ENCODE assay signal across 11 cellular contexts in genomic region chr21:35737899-35738341, GRCh38.
DNase-seq lines count a peak whose midpoint lies in the region; ATAC-seq and TF ChIP-seq lines count a peak whose summit lies in the region.
"Had no signal": no experiment of that assay in that cellular context is flagged by ENCODE, and none has a peak within 500 bp of the region (broad histone marks: within the 10 kb centered on the region; RNA-seq: fewer than 3 reads in every experiment).

No MANE protein-coding gene starts in this region.

- H3K36me3 ChIP-seq in body of pancreas (replicated peaks in 1 of 2; ENCODE audit: insufficient read depth in 1 of 2, low read depth in 2 of 2) (no peaks in the 10 kb centered on the region), hepatocyte (replicated peaks; ENCODE audit: insufficient read depth, low read depth) (no peaks in the 10 kb centered on the region), smooth muscle cell (ENCODE audit: low read depth) (no peaks in the 10 kb centered on the region)
- H3K36me3 ChIP-seq: cardiac muscle cell had no signal

- peak; percentile 9 for DNase-seq in HT1080 (ENCODE audit: low read depth)
- peak in 1 of 4 donors; percentile 33 for DNase-seq in body of pancreas
- no peak for DNase-seq in hepatocyte (ENCODE audit: low spot score)
- DNase-seq in smooth muscle cell (lab: John Stamatoyannopoulos, UW; ENCODE audit: unreplicated experiment) = no peak
- no peak for DNase-seq in NCI-H510A treated with DMSO at 0.1 percent for 48 hours (lab: John Stamatoyannopoulos, UW)
- no peak for DNase-seq in stimulated activated CD4-positive, alpha-beta T cell treated with anti-CD3 and anti-CD28 coated beads, Interleukin-4, amount 100 ng/mL, for 24 hours
- DNase-seq in NCI-H2107 treated with DMSO at 0.1 percent for 48 hours (lab: John Stamatoyannopoulos, UW; ENCODE audit: unreplicated experiment) = no peak
- DNase-seq in left lobe of liver (ENCODE audit: low spot score) = no peak

- ATAC-seq in body of pancreas (peak; percentile 43), left lobe of liver (no peak)
- ATAC-seq: K562; natural killer cell treated with Interleukin-12 subunit alpha and Interleukin-12 subunit beta and Interleukin-15 and Interleukin-18, amount 100 ng/mL, for 72 hours had no signal

- peak overlapping the region in 2 of 4 donors; percentile 10 to 51 for H3K27ac ChIP-seq in body of pancreas
- peak overlapping the region; percentile 7 for H3K27ac ChIP-seq in hepatocyte
- H3K27ac ChIP-seq in smooth muscle cell (ENCODE audit: low read depth) = peak overlapping the region; percentile 95
- H3K27ac ChIP-seq: cardiac muscle cell had no signal

- intact Hi-C loops in body of pancreas (cut with DNase I) = no loop called here

- H4K20me1 ChIP-seq in hepatocyte (ENCODE audit: insufficient read depth, poor library complexity, severe bottlenecking) = no peaks in the 10 kb centered on the region
- no peaks in the 10 kb centered on the region for H4K20me1 ChIP-seq in smooth muscle cell (ENCODE audit: low read depth)

- H2AFZ ChIP-seq in hepatocyte (no peak overlapping the region), smooth muscle cell (ENCODE audit: low read depth) (no peak overlapping the region)

- H3F3A ChIP-seq in smooth muscle cell (ENCODE audit: low read depth) = peaks cover 3% of the 10 kb centered on the region

- no peaks in the 10 kb centered on the region for H3K9me2 ChIP-seq in hepatocyte (replicated peaks; ENCODE audit: insufficient read depth)

- H3K4me3 ChIP-seq in body of pancreas (no peak overlapping the region), hepatocyte (no peak overlapping the region), smooth muscle cell (no peak overlapping the region)
- H3K4me3 ChIP-seq: cardiac muscle cell, K562 had no signal

- H3K9me3 ChIP-seq in body of pancreas (no peaks in the 10 kb centered on the region), hepatocyte (ENCODE audit: low read depth) (peaks cover 7% of the 10 kb centered on the region), smooth muscle cell (replicated peaks; ENCODE audit: low read depth) (no peaks in the 10 kb centered on the region)

- no peak for TF ChIP-seq CTCF in body of pancreas (IDR thresholded peaks at IDR 0.05)
- no peak for TF ChIP-seq CTCF in hepatocyte (IDR thresholded peaks at IDR 0.05; ENCODE audit: poor library complexity)
- TF ChIP-seq CTCF in smooth muscle cell (IDR thresholded peaks at IDR 0.05; ENCODE audit: borderline replicate concordance, insufficient read depth, poor library complexity, severe bottlenecking) = no peak

- no peaks in the 10 kb centered on the region for H3K27me3 ChIP-seq in body of pancreas
- no peaks in the 10 kb centered on the region for H3K27me3 ChIP-seq in hepatocyte
- H3K27me3 ChIP-seq in smooth muscle cell (ENCODE audit: low read depth) = no peaks in the 10 kb centered on the region
- H3K27me3 ChIP-seq: cardiac muscle cell had no signal

- peak overlapping the region; percentile 75 for H3K9ac ChIP-seq in smooth muscle cell (ENCODE audit: low read depth)

- H3K4me2 ChIP-seq in hepatocyte (no peak overlapping the region), smooth muscle cell (peak overlapping the region; percentile 68)

- peaks cover 13% of the 10 kb centered on the region for H3K4me1 ChIP-seq in body of pancreas
- H3K4me1 ChIP-seq in hepatocyte (ENCODE audit: insufficient read depth) = no peaks in the 10 kb centered on the region
- H3K4me1 ChIP-seq in smooth muscle cell (ENCODE audit: low read depth) = no peaks in the 10 kb centered on the region

- WGBS in body of pancreas, 2 donors = 68 to 83% methylated on average over 6 of the region's 6 CpGs
- WGBS in hepatocyte (ENCODE audit: low lambda C conversion rate, missing lambda C conversion rate) = 84% methylated on average over 6 of the region's 6 CpGs
- WGBS in smooth muscle cell (ENCODE audit: low lambda C conversion rate) = 39% methylated on average over 6 of the region's 6 CpGs

- H3K79me2 ChIP-seq in hepatocyte (no peaks in the 10 kb centered on the region), smooth muscle cell (ENCODE audit: low read depth) (no peaks in the 10 kb centered on the region)

- TF ChIP-seq POLR2A in body of pancreas (IDR thresholded peaks at IDR 0.05) = no peak
